ENCODE assay signal across 8 cellular contexts in genomic region chr16:31214705-31215286, GRCh38. TPM values are rescaled to one million over a fixed set of nuclear protein-coding genes. Genes with fewer than 3 reads are reported as not detected.
DNase-seq lines count a peak whose midpoint lies in the region; ATAC-seq, FAIRE-seq and TF ChIP-seq lines count a peak whose summit lies in the region.

No MANE protein-coding gene starts in this region.

- peaks cover 16 to 22% (median 18%) of the 10 kb centered on the region in 4 donors for H3K4me1 Mint-ChIP-seq in CD4-positive, alpha-beta memory T cell

- peak overlapping the region; percentile 57 to 80 (median 68) for H3K4me3 Mint-ChIP-seq in CD4-positive, alpha-beta memory T cell

- peak in 1 of 5 donors; percentile 18 for DNase-seq in CD4-positive, alpha-beta memory T cell
- DNase-seq in RWPE2 (ENCODE audit: low spot score): no peak
- no peak for DNase-seq in fibroblast of pulmonary artery (ENCODE audit: low read depth)
- peak; percentile 82 for DNase-seq in osteoblast (ENCODE audit: insufficient read length, low spot score, missing footprints)
- no peak for DNase-seq in NCI-H187 (lab: John Stamatoyannopoulos, UW)
- DNase-seq in activated CD4-positive, alpha-beta T cell treated with anti-CD3 and anti-CD28 coated beads for 4 hours: no peak
- no peak for DNase-seq in activated CD4-positive, alpha-beta T cell treated with anti-CD3 and anti-CD28 coated beads, Interleukin-2, amount 50 U/mL, for 4 hours
- DNase-seq in GM12892 (ENCODE audit: insufficient read length): no peak

- POLR2A ChIA-PET in CD4-positive, alpha-beta memory T cell (lab: Charles Lee; ENCODE audit: partially characterized antibody): interaction anchor here (1.1 to 3.7 kb wide), 2 partner anchors 13 to 73 kb away, joined by 4 to 31 read pairs; partner anchors contain the start of gene PYCARD

- H4K20me1 ChIP-seq in osteoblast (ENCODE audit: insufficient read depth, low read length): no peaks in the 10 kb centered on the region

- H3K27me3 ChIP-seq in CD4-positive, alpha-beta memory T cell (ENCODE audit: insufficient read depth, low read length): peaks cover 26% of the 10 kb centered on the region
- H3K27me3 ChIP-seq in RWPE2 (ENCODE audit: insufficient read depth, poor library complexity, severe bottlenecking) (peaks cover 30% of the 10 kb centered on the region), osteoblast (ENCODE audit: insufficient read depth, low read length) (peaks cover 51% of the 10 kb centered on the region)

- TF ChIP-seq CTCF in RWPE2 (IDR thresholded peaks at IDR 0.05; ENCODE audit: poor library complexity, severe bottlenecking) (no peak), fibroblast of pulmonary artery (IDR thresholded peaks at IDR 0.05; ENCODE audit: low read length, missing control alignments) (no peak), osteoblast (IDR thresholded peaks at IDR 0.05; ENCODE audit: extremely low read depth, low read depth, low read length) (no peak)

- H3K27me3 Mint-ChIP-seq in CD4-positive, alpha-beta memory T cell: peaks cover 27 to 32% of the 10 kb centered on the region in 2 donors

- no peaks in the 10 kb centered on the region for H3K9me3 ChIP-seq in CD4-positive, alpha-beta memory T cell (ENCODE audit: control insufficient read depth in 1 of 2, low read length in 2 of 2)
- H3K9me3 ChIP-seq in RWPE2 (ENCODE audit: severe bottlenecking): no peaks in the 10 kb centered on the region
- H3K9me3 ChIP-seq in osteoblast (ENCODE audit: low read depth, low read length): no peaks in the 10 kb centered on the region

- H3K4me1 ChIP-seq in CD4-positive, alpha-beta memory T cell (ENCODE audit: insufficient read depth, low read length): peaks cover 23% of the 10 kb centered on the region
- no peaks in the 10 kb centered on the region for H3K4me1 ChIP-seq in RWPE2 (ENCODE audit: insufficient read depth, poor library complexity, severe bottlenecking)
- H3K4me1 ChIP-seq in osteoblast (ENCODE audit: insufficient read depth, low read length): peaks cover 3% of the 10 kb centered on the region

- H3K27ac ChIP-seq in CD4-positive, alpha-beta memory T cell (ENCODE audit: low read depth, low read length): no peak overlapping the region
- H3K27ac ChIP-seq in RWPE2 (ENCODE audit: poor library complexity, severe bottlenecking) (no peak overlapping the region), osteoblast (ENCODE audit: low read depth, low read length) (no peak overlapping the region)

- H3K9me3 Mint-ChIP-seq in CD4-positive, alpha-beta memory T cell: peaks cover 0 to 2% (median 0%) of the 10 kb centered on the region in 8 donors

- H2AFZ ChIP-seq in osteoblast (ENCODE audit: low read length): no peak overlapping the region

- no peak for FAIRE-seq in GM12892 (lab: Jason Lieb, UNC)

- H3K4me2 ChIP-seq in osteoblast (ENCODE audit: insufficient read depth, low read length): peak overlapping the region; percentile 61

- H3K36me3 Mint-ChIP-seq in CD4-positive, alpha-beta memory T cell: no peaks in the 10 kb centered on the region

- ATAC-seq in RWPE2 (ENCODE audit: low read depth): 0 out of 3 replicates have a peak, but pooled peaks have one; percentile 3

- H3K4me3 ChIP-seq in CD4-positive, alpha-beta memory T cell (ENCODE audit: low read length in 2 of 2): no peak overlapping the region
- peak overlapping the region; percentile 28 for H3K4me3 ChIP-seq in RWPE2 (ENCODE audit: severe bottlenecking)
- peak overlapping the region; percentile 40 for H3K4me3 ChIP-seq in fibroblast of pulmonary artery (replicated peaks; ENCODE audit: low read depth, low read length)
- peak overlapping the region; percentile 60 for H3K4me3 ChIP-seq in osteoblast (ENCODE audit: insufficient read depth, low read length)

- no peak for TF ChIP-seq POLR2A in GM12892 (IDR thresholded peaks at IDR 0.05; ENCODE audit: low read depth, low read length)

- H3K36me3 ChIP-seq in CD4-positive, alpha-beta memory T cell (ENCODE audit: insufficient read depth, low read length): no peaks in the 10 kb centered on the region
- H3K36me3 ChIP-seq in RWPE2 (ENCODE audit: low read depth) (no peaks in the 10 kb centered on the region), osteoblast (ENCODE audit: insufficient read depth, low read length) (no peaks in the 10 kb centered on the region)

- H3K27ac Mint-ChIP-seq in CD4-positive, alpha-beta memory T cell: no peak overlapping the region

- CTCF ChIA-PET in CD4-positive, alpha-beta memory T cell (lab: Charles Lee; ENCODE audit: partially characterized antibody): no interaction called here

- no peaks in the 10 kb centered on the region for H3K79me2 ChIP-seq in osteoblast (ENCODE audit: insufficient read depth, low read length)

- intact Hi-C loops in CD4-positive, alpha-beta memory T cell (cut with micrococcal nuclease): no loop called here

RNA-seq across cellular contexts. Expression of gene TRIM72, which starts 0.9 kb away (rescaled TPM):
- total RNA-seq in CD4-positive, alpha-beta memory T cell: not detected
- not detected for polyA plus RNA-seq in CD4-positive, alpha-beta memory T cell
- total RNA-seq in osteoblast: not detected in 2 replicates
- 0.06 TPM for polyA plus RNA-seq in GM12892 (2012; ENCODE audit: missing spikeins)

RNA-seq across cellular contexts. Expression of gene PYDC1, which starts 2.1 kb away (rescaled TPM):
- not detected for total RNA-seq in CD4-positive, alpha-beta memory T cell
- not detected for polyA plus RNA-seq in CD4-positive, alpha-beta memory T cell
- not detected in 2 replicates for total RNA-seq in osteoblast
- not detected for polyA plus RNA-seq in GM12892 (2012; ENCODE audit: missing spikeins)

RNA-seq across cellular contexts. Expression of gene PYCARD, which starts 12.2 kb away (rescaled TPM):
- total RNA-seq in CD4-positive, alpha-beta memory T cell: 10 to 100 TPM; 25.9 to 26.6 TPM
- 10 to 100 TPM; 52.4 to 60.6 TPM for polyA plus RNA-seq in CD4-positive, alpha-beta memory T cell
- total RNA-seq in osteoblast: 53.9 and 61.5 TPM in 2 replicates
- polyA plus RNA-seq in GM12892 (2012; ENCODE audit: missing spikeins): 15.2 TPM

RNA-seq across cellular contexts. Expression of gene FUS, which starts 34.9 kb away (rescaled TPM):
- 100 to 1,000 TPM; 500 to 536 TPM for total RNA-seq in CD4-positive, alpha-beta memory T cell
- 100 to 1,000 TPM in 1 of 2 donors, 10 to 100 TPM in 1; 88.1 to 163 TPM for polyA plus RNA-seq in CD4-positive, alpha-beta memory T cell
- 24.2 and 30.4 TPM in 2 replicates for total RNA-seq in osteoblast
- 329 TPM for polyA plus RNA-seq in GM12892 (2012; ENCODE audit: missing spikeins)

RNA-seq across cellular contexts. Expression of gene ITGAM, which starts 45.0 kb away (rescaled TPM):
- total RNA-seq in CD4-positive, alpha-beta memory T cell: 1 to 10 TPM; 1.4 to 2.2 TPM
- 1 to 10 TPM; 2.0 to 2.1 TPM for polyA plus RNA-seq in CD4-positive, alpha-beta memory T cell
- total RNA-seq in osteoblast: 0.36 TPM in 1 of 2 replicates, not detected in the other
- 4.7 TPM for polyA plus RNA-seq in GM12892 (2012; ENCODE audit: missing spikeins)

Comparison
In these comparisons a context has a peak if more than half of its experiments do, and no peak if none do; other contexts are left out.
1. H3K4me3 ChIP-seq: peak in RWPE2 (single experiment), fibroblast of pulmonary artery (single experiment) and osteoblast (single experiment); none in CD4-positive, alpha-beta memory T cell (0 of 2).